23 cellular contexts compared by ENCODE assay signal in the genomic region with DNA sequence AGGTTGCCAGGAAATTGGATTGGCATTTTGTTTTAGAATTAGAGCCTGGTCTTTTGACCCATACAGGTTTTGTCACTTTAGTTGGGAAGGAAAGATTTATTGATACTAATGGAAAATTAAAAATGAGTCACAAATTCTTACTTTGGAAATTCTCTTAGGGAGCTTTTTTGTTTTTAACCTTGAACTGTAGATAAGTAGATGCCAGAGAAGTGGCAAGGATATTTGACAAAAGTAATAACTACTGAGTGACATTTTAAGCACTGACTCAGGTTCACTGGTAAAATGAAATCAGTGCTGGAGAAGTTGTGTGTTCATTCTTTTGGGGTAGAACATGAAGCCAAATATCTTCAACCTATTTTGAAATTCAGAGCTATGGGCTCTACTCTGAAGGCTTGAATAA.
"Had no signal": no experiment of that assay in that cellular context is flagged by ENCODE, and none has a peak within 500 bp of the region (broad histone marks: within the 10 kb centered on the region; RNA-seq: fewer than 3 reads in every experiment).

No MANE protein-coding gene starts in this region.

- H3K27ac ChIP-seq: brain microvascular endothelial cell, hepatocyte, lower lobe of right lung, upper lobe of left lung, WERI-Rb-1 had no signal

- ATAC-seq: esophagus mucosa; left lobe of liver; lower lobe of right lung; mucosa of descending colon; stimulated activated naive B cell treated with anti-CD40 and anti-IgM and Interleukin-4, amounts not matched to agents 10 μg/mL and 1 μg/mL and 100 μg/mL, for 72 hours had no signal

- H3K4me3 Mint-ChIP-seq: immature natural killer cell; stimulated activated naive B cell treated with anti-CD40 and anti-IgM and Interleukin-4, amounts not matched to agents 10 μg/mL and 1 μg/mL and 100 μg/mL, for 72 hours had no signal

- H3K9me3 ChIP-seq: ascending aorta, lower lobe of right lung, mucosa of descending colon, sigmoid colon, thoracic aorta, upper lobe of left lung had no signal

- H3K36me3 ChIP-seq: brain microvascular endothelial cell, lower lobe of right lung, upper lobe of left lung, WERI-Rb-1 had no signal

- H3K27me3 Mint-ChIP-seq: progenitor cell of endocrine pancreas had no signal

- H3K36me3 Mint-ChIP-seq: immature natural killer cell; stimulated activated naive B cell treated with anti-CD40 and anti-IgM and Interleukin-4, amounts not matched to agents 10 μg/mL and 1 μg/mL and 100 μg/mL, for 72 hours had no signal

- H3K27ac Mint-ChIP-seq: immature natural killer cell; progenitor cell of endocrine pancreas; stimulated activated naive B cell treated with anti-CD40 and anti-IgM and Interleukin-4, amounts not matched to agents 10 μg/mL and 1 μg/mL and 100 μg/mL, for 72 hours had no signal

- H3K4me1 Mint-ChIP-seq: immature natural killer cell had no signal

- H3K4me3 ChIP-seq: ascending aorta, hepatocyte, lower lobe of right lung, mucosa of descending colon, sigmoid colon, smooth muscle cell, thoracic aorta, upper lobe of left lung had no signal

- H3K4me1 ChIP-seq: lower lobe of right lung, upper lobe of left lung had no signal

- H3K9me3 Mint-ChIP-seq: activated naive CD4-positive, alpha-beta T cell treated with anti-CD3 and anti-CD28 coated beads for 36 hours; immature natural killer cell; stimulated activated naive B cell treated with anti-CD40 and anti-IgM and Interleukin-4, amounts not matched to agents 10 μg/mL and 1 μg/mL and 100 μg/mL, for 72 hours had no signal

- DNase-seq: activated effector memory CD4-positive, alpha-beta T cell treated with Interleukin-2 at 50 U/mL for 16 hours; activated naive CD4-positive, alpha-beta T cell treated with anti-CD3 and anti-CD28 coated beads for 36 hours; brain microvascular endothelial cell; central memory CD4-positive, alpha-beta T cell; effector memory CD4-positive, alpha-beta T cell; glutamatergic neuron; immature natural killer cell; lower lobe of right lung; mesendoderm; mucosa of descending colon; retina; sigmoid colon; stimulated activated CD4-positive, alpha-beta T cell treated with anti-CD3 and anti-CD28 coated beads, Interleukin-15, amount 100 ng/mL, for 24 hours; stimulated activated naive B cell treated with anti-CD40 and anti-IgM and Interleukin-4, amounts not matched to agents 10 μg/mL and 1 μg/mL and 100 μg/mL, for 72 hours; upper lobe of left lung; WERI-Rb-1 had no signal

- H3K27me3 ChIP-seq: ascending aorta, brain microvascular endothelial cell, hepatocyte, sigmoid colon, upper lobe of left lung had no signal
